Comparison of ENCODE assay signal across 23 cellular contexts in the genomic region with DNA sequence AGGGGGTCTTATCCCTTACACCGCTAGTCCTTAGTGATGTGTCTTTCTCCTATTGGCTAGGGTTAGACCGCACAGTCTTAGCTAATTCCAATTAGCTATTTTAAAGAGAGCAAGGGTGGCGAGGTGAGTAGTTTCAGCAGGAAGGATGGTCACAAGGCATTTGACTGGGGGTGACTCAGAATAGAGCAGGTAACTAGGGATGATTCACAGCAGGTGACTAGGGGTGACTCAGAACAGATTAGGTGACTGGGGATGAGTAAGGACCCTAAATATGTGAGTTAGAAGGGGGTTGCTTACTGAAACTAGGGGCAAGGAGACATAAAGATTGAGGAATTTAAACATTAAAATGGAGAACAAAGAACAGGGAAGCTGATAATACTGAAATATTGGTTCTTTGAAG.
"Had no signal": no experiment of that assay in that cellular context is flagged by ENCODE, and none has a peak within 500 bp of the region (broad histone marks: within the 10 kb centered on the region; RNA-seq: fewer than 3 reads in every experiment).

No MANE protein-coding gene starts in this region.

- DNase-seq: activated CD4-positive, alpha-beta T cell treated with anti-CD3 and anti-CD28 coated beads, Interleukin-2, amount 10 ng/mL, durations not matched to agents 24 days and 14 days; activated CD8-positive, alpha-beta T cell treated with anti-CD3 and anti-CD28 coated beads for 36 hours; activated effector memory CD4-positive, alpha-beta T cell treated with Interleukin-2 at 50 U/mL for 16 hours; activated naive CD4-positive, alpha-beta T cell treated with anti-CD3 and anti-CD28 coated beads, Interleukin-2, amount 50 U/mL, for 16 hours; activated T-cell treated with anti-CD3 and anti-CD28 coated beads, Interleukin-2, amount 50 U/mL, for 24 hours; cerebellar nuclear complex; cortex of kidney; effector CD4-positive, alpha-beta T cell; left cardiac atrium; naive thymus-derived CD8-positive, alpha-beta T cell; pancreas; right lobe of liver; small intestine; stimulated activated CD4-positive, alpha-beta T cell treated with anti-CD3 and anti-CD28 coated beads, Interleukin-15, amount 100 ng/mL, for 24 hours; stimulated activated CD4-positive, alpha-beta T cell treated with anti-CD3 and anti-CD28 coated beads, Interleukin-4, amount 100 ng/mL, for 1 hour; stimulated activated naive CD8-positive, alpha-beta T cell treated with anti-CD3 and anti-CD28 coated beads, Interleukin-15, amount 100 ng/mL, for 72 hours; T-helper 1 cell; T1000; trophoblast cell had no signal

- H3K4me3 ChIP-seq: ascending aorta, pancreas, right lobe of liver, suprapubic skin had no signal

- FAIRE-seq: endothelial cell of umbilical vein, pancreas, small intestine had no signal

- H3K27ac Mint-ChIP-seq: activated CD4-positive, alpha-beta T cell treated with anti-CD3 and anti-CD28 coated beads, Interleukin-2, amount 10 ng/mL, durations not matched to agents 24 days and 14 days; activated CD8-positive, alpha-beta T cell treated with anti-CD3 and anti-CD28 coated beads for 36 hours; activated T-cell treated with anti-CD3 and anti-CD28 coated beads, Interleukin-2, amount 50 U/mL, for 24 hours; naive thymus-derived CD8-positive, alpha-beta T cell; stimulated activated naive CD8-positive, alpha-beta T cell treated with anti-CD3 and anti-CD28 coated beads, Interleukin-15, amount 100 ng/mL, for 72 hours had no signal

- H3K27me3 Mint-ChIP-seq: activated CD4-positive, alpha-beta T cell treated with anti-CD3 and anti-CD28 coated beads, Interleukin-2, amount 10 ng/mL, durations not matched to agents 24 days and 14 days; activated CD8-positive, alpha-beta T cell treated with anti-CD3 and anti-CD28 coated beads for 36 hours; activated T-cell treated with anti-CD3 and anti-CD28 coated beads, Interleukin-2, amount 50 U/mL, for 24 hours; naive thymus-derived CD8-positive, alpha-beta T cell; stimulated activated naive CD8-positive, alpha-beta T cell treated with anti-CD3 and anti-CD28 coated beads, Interleukin-15, amount 100 ng/mL, for 72 hours had no signal

- H3K27me3 ChIP-seq: ascending aorta, neutrophil, pancreas, right lobe of liver, suprapubic skin had no signal

- H3K4me1 Mint-ChIP-seq: activated CD4-positive, alpha-beta T cell treated with anti-CD3 and anti-CD28 coated beads, Interleukin-2, amount 10 ng/mL, durations not matched to agents 24 days and 14 days; naive thymus-derived CD8-positive, alpha-beta T cell; stimulated activated naive CD8-positive, alpha-beta T cell treated with anti-CD3 and anti-CD28 coated beads, Interleukin-15, amount 100 ng/mL, for 72 hours had no signal

- H3K4me3 Mint-ChIP-seq: activated CD4-positive, alpha-beta T cell treated with anti-CD3 and anti-CD28 coated beads, Interleukin-2, amount 10 ng/mL, durations not matched to agents 24 days and 14 days; activated CD8-positive, alpha-beta T cell treated with anti-CD3 and anti-CD28 coated beads for 36 hours; activated T-cell treated with anti-CD3 and anti-CD28 coated beads, Interleukin-2, amount 50 U/mL, for 24 hours; naive thymus-derived CD8-positive, alpha-beta T cell; stimulated activated naive CD8-positive, alpha-beta T cell treated with anti-CD3 and anti-CD28 coated beads, Interleukin-15, amount 100 ng/mL, for 72 hours had no signal

- H3K36me3 ChIP-seq: ascending aorta, neutrophil, pancreas, right lobe of liver, suprapubic skin had no signal
